Comparison of ENCODE assay signal across 8 cellular contexts in genomic region chr12:47758834-47759690, GRCh38. TPM values are rescaled to one million over a fixed set of nuclear protein-coding genes. Genes with fewer than 3 reads are reported as not detected.
DNase-seq lines count a peak whose midpoint lies in the region; ATAC-seq, FAIRE-seq and TF ChIP-seq lines count a peak whose summit lies in the region.

Gene RAPGEF3, minus strand, starts transcription at chr12:47758880. Its CDS starts 324 bp downstream, at chr12:47758556.

- FAIRE-seq in small intestine (lab: Jason Lieb, UNC), result no peak

- DNase-seq in GM10248 (ENCODE audit: extremely low spot score) (peak; percentile 86), NCI-H128 (lab: John Stamatoyannopoulos, UW; ENCODE audit: unreplicated experiment) (peak; percentile 18), WERI-Rb-1 (peak; percentile 76), cardiac fibroblast (ENCODE audit: low read depth in 2 of 2) (peak; percentile 84 to 85), immature natural killer cell (peak; percentile 57 to 70 (median 58)), small intestine (peak; percentile 87)

- H3K4me3 Mint-ChIP-seq in immature natural killer cell, result peak within 1 kb of the TSS; percentile 64 to 81 (median 80)

- H3K9me3 Mint-ChIP-seq in immature natural killer cell, result no peaks in the 10 kb centered on the region

- H3K27ac Mint-ChIP-seq in immature natural killer cell, result peak within 1 kb of the TSS in 3 of 6 donors; percentile 37 to 45 (median 42)

- H3K4me1 ChIP-seq in small intestine (ENCODE audit: control insufficient read depth in 2 of 2, insufficient read depth in 1 of 2, low read depth in 1 of 2, low read length in 1 of 2), result peaks cover 3 to 6% of the 10 kb centered on the region in 2 donors

- peak within 1 kb of the TSS; percentile 55 for H3K27ac ChIP-seq in WERI-Rb-1
- H3K27ac ChIP-seq in small intestine (ENCODE audit: low read depth in 1 of 2, low read length in 1 of 2), result peak within 1 kb of the TSS; percentile 25 to 83

- ATAC-seq in HG02588 (IDR thresholded peaks at IDR 0.05; ENCODE audit: unreplicated experiment) (peak; percentile 50), HG02763 (IDR thresholded peaks at IDR 0.05; ENCODE audit: unreplicated experiment) (no peak)

- H3K36me3 ChIP-seq in WERI-Rb-1 (no peaks in the 10 kb centered on the region), small intestine (ENCODE audit: control insufficient read depth in 2 of 2, insufficient read depth in 2 of 2, low read length in 2 of 2) (no peaks in the 10 kb centered on the region)

- H3K4me1 Mint-ChIP-seq in immature natural killer cell, result peaks cover 0 to 7% of the 10 kb centered on the region in 2 donors

- H3K36me3 Mint-ChIP-seq in immature natural killer cell, result no peaks in the 10 kb centered on the region

- H3K27me3 Mint-ChIP-seq in immature natural killer cell (ENCODE audit: low read depth in 3 of 3), result peaks cover 2 to 3% (median 3%) of the 10 kb centered on the region in 3 donors

- CTCF ChIA-PET in GM10248 (lab: Yijun Ruan, JAX), result interaction anchor here (0.6 to 14.5 kb wide), 15 partner anchors 9 to 107 kb away, joined by 3 to 448 read pairs (median 5); partner anchors contain the start of genes ENDOU and SLC48A1

- H3K4me3 ChIP-seq in WERI-Rb-1 (ENCODE audit: low read depth, low read length), result peak within 1 kb of the TSS; percentile 65
- peak within 1 kb of the TSS; percentile 57 to 59 for H3K4me3 ChIP-seq in cardiac fibroblast (replicated peaks in 1 of 2; ENCODE audit: low read depth in 2 of 2, low read length in 2 of 2)
- H3K4me3 ChIP-seq in small intestine (ENCODE audit: low read depth in 1 of 2, low read length in 2 of 2), result peak within 1 kb of the TSS; percentile 39 to 46

- TF ChIP-seq CTCF in GM10248 (IDR thresholded peaks at IDR 0.05; ENCODE audit: control extremely low read depth, extremely low read depth, low read depth, missing control alignments) (peak; percentile 68), WERI-Rb-1 (IDR thresholded peaks at IDR 0.05; ENCODE audit: low read depth, low read length) (peak; percentile 62), cardiac fibroblast (IDR thresholded peaks at IDR 0.05; ENCODE audit: low read depth, low read length) (peak; percentile 46)

- H3K9me3 ChIP-seq in WERI-Rb-1 (ENCODE audit: severe bottlenecking) (no peaks in the 10 kb centered on the region), small intestine (ENCODE audit: control insufficient read depth, low read depth) (no peaks in the 10 kb centered on the region)

- no peaks in the 10 kb centered on the region for H3K27me3 ChIP-seq in WERI-Rb-1 (ENCODE audit: insufficient read depth, low read depth, severe bottlenecking)
- H3K27me3 ChIP-seq in small intestine (ENCODE audit: control insufficient read depth in 2 of 2, insufficient read depth in 2 of 2, low read length in 2 of 2), result no peaks in the 10 kb centered on the region

- POLR2A ChIA-PET in GM10248 (lab: Yijun Ruan, JAX), result interaction anchor here (1.0 kb wide), 1 partner anchor 77 kb away, joined by 5 read pairs; no protein-coding TSS in a partner anchor

- 1 to 2% (median 2%) methylated on average over 46 to 57 of the region's 57 CpGs for WGBS in small intestine, 3 donors

RNA-seq across cellular contexts. Expression of gene RAPGEF3, which starts in this region (rescaled TPM):
- under 1 TPM in 1 of 3 donors, not detected in 2; 0.25 TPM for polyA plus RNA-seq in immature natural killer cell
- polyA plus RNA-seq in small intestine, result 10 to 100 TPM in 1 of 3 donors, 1 to 10 TPM in 2; 2.5 to 19.8 (median 2.7) TPM

Comparison
In these comparisons a context has a peak if more than half of its experiments do, and no peak if none do; other contexts are left out.
1. Peak in DNase-seq in immature natural killer cell; RNA of the gene not detected or under 1 TPM.
2. DNase-seq: peak in every context shown above with its lines; median percentile 87 in small intestine; 86 in GM10248; 84 in cardiac fibroblast; 76 in WERI-Rb-1; 58 in immature natural killer cell; 18 in NCI-H128.